Comparison of ENCODE assay signal across 24 cellular contexts in genomic region chr14:99387880-99388279, GRCh38.
"Had no signal": no experiment of that assay in that cellular context is flagged by ENCODE, and none has a peak within 500 bp of the region (broad histone marks: within the 10 kb centered on the region; RNA-seq: fewer than 3 reads in every experiment).

No MANE protein-coding gene starts in this region.

- H3K4me3 Mint-ChIP-seq: activated T-cell treated with anti-CD3 and anti-CD28 coated beads, Interleukin-2, amount 50 U/mL, for 4 hours; neural crest cell; type B pancreatic cell had no signal

- H3K36me3 ChIP-seq: brain microvascular endothelial cell, lower lobe of right lung, spleen, thoracic aorta, vagina had no signal

- H3K9me3 Mint-ChIP-seq: activated T-cell treated with anti-CD3 and anti-CD28 coated beads, Interleukin-2, amount 50 U/mL, for 4 hours; activated T-helper 2 cell treated with anti-CD3 and anti-CD28 coated beads, Interferon-gamma antibody, Interleukin-2, Interleukin-4, amounts not matched to agents 10 μg/mL and 5 μg/mL and 100 μg/mL, durations not matched to agents 14 hours and 24 hours and 36 hours; neural crest cell; type B pancreatic cell had no signal

- H3K36me3 Mint-ChIP-seq: type B pancreatic cell had no signal

- H3K4me3 ChIP-seq: lower lobe of right lung, mucosa of descending colon, thoracic aorta, vagina had no signal

- H3K27ac ChIP-seq: brain microvascular endothelial cell, foreskin keratinocyte, lower lobe of right lung, spleen, thoracic aorta, vagina had no signal

- H3K4me1 Mint-ChIP-seq: neural crest cell had no signal

- H3K9me3 ChIP-seq: lower lobe of right lung, mucosa of descending colon, spleen, thoracic aorta, vagina had no signal

- H3K4me1 ChIP-seq: foreskin keratinocyte, vagina had no signal

- ATAC-seq: activated T-cell treated with anti-CD3 and anti-CD28 coated beads, Interleukin-2, amount 50 U/mL, for 4 hours; foreskin keratinocyte; left lobe of liver; lower lobe of right lung; mucosa of descending colon had no signal

- H3K27me3 ChIP-seq: brain microvascular endothelial cell, vagina had no signal

- H3K27ac Mint-ChIP-seq: activated T-helper 2 cell treated with anti-CD3 and anti-CD28 coated beads, Interferon-gamma antibody, Interleukin-2, Interleukin-4, amounts not matched to agents 10 μg/mL and 5 μg/mL and 100 μg/mL, durations not matched to agents 14 hours and 24 hours and 36 hours; progenitor cell of endocrine pancreas; type B pancreatic cell had no signal

- DNase-seq: activated CD4-positive, alpha-beta T cell treated with anti-CD3 and anti-CD28 coated beads for 1 hour; activated CD8-positive, alpha-beta memory T cell treated with anti-CD3 and anti-CD28 coated beads, Interleukin-2, amount 50 U/mL, for 48 hours; activated naive CD4-positive, alpha-beta T cell treated with anti-CD3 and anti-CD28 coated beads, Interleukin-2, amount 50 U/mL, for 16 hours; activated T-cell treated with anti-CD3 and anti-CD28 coated beads, Interleukin-2, amount 50 U/mL, for 4 hours; aorta; brain microvascular endothelial cell; caudate nucleus; dermis blood vessel endothelial cell; effector CD8-positive, alpha-beta T cell; foreskin keratinocyte; lower lobe of right lung; mesendoderm; mucosa of descending colon; spleen; stimulated activated CD4-positive, alpha-beta T cell treated with anti-CD3 and anti-CD28 coated beads, Interleukin-4, amount 100 ng/mL, for 1 hour; stimulated activated naive CD4-positive, alpha-beta T cell treated with Interleukin-2 at 50 U/mL for 16 hours; T-helper 1 cell had no signal
